In the genomic region with DNA sequence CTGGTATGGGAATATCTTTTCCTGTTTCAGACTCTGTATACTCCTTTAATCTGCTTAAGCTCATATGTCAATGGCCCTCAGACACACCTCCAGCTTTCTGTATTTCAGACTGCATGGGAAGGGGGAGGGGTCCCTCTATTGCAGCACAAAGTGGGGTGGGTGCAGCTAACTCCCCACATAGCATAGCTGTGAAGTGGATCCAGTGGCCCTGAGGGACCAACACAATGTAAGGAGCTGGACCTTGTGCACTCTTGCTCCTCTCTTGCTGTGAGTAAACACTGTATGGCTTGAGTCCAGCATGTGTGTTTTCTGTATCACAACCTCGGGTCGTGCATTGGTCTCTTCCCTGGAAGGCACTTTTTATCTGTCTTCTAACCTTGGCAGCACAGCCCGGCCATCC, we compare ENCODE assay signal across 24 cellular contexts.
"Had no signal": no experiment of that assay in that cellular context is flagged by ENCODE, and none has a peak within 500 bp of the region (broad histone marks: within the 10 kb centered on the region; RNA-seq: fewer than 3 reads in every experiment).

No MANE protein-coding gene starts in this region.

- H3K4me3 ChIP-seq: esophagus muscularis mucosa, heart right ventricle, left ventricle myocardium inferior, suprapubic skin, tibial artery, upper lobe of right lung had no signal

- DNase-seq: activated CD4-positive, alpha-beta memory T cell treated with anti-CD3 and anti-CD28 coated beads, Interleukin-2, amount 10 ng/mL, durations not matched to agents 7 days and 5 days; activated CD4-positive, alpha-beta T cell treated with anti-CD3 and anti-CD28 coated beads for 1 hour; activated CD4-positive, alpha-beta T cell treated with anti-CD3 and anti-CD28 coated beads, Interleukin-2, amount 10 ng/mL, durations not matched to agents 7 days and 5 days; activated CD8-positive, alpha-beta memory T cell treated with anti-CD3 and anti-CD28 coated beads, Interleukin-2, amount 50 U/mL, for 48 hours; activated gamma-delta T cell; activated naive CD4-positive, alpha-beta T cell treated with anti-CD3 and anti-CD28 coated beads, Interleukin-2, amount 10 ng/mL, durations not matched to agents 7 days and 5 days; activated naive CD8-positive, alpha-beta T cell treated with anti-CD3 and anti-CD28 coated beads, Interleukin-2, amount 10 ng/mL, durations not matched to agents 7 days and 5 days; activated T-cell treated with anti-CD3 and anti-CD28 coated beads, Interleukin-2, amount 50 U/mL, for 24 hours; dermis blood vessel endothelial cell; effector CD4-positive, alpha-beta T cell; foreskin melanocyte; heart right ventricle; left ventricle myocardium inferior; mammary epithelial cell; right cardiac atrium; tibial artery; upper lobe of right lung had no signal

- H3K27me3 ChIP-seq: esophagus muscularis mucosa, heart right ventricle, suprapubic skin, tibial artery, upper lobe of right lung had no signal

- H3K36me3 ChIP-seq: esophagus muscularis mucosa, heart right ventricle, left ventricle myocardium inferior, suprapubic skin, tibial artery, upper lobe of right lung had no signal

- ATAC-seq: heart right ventricle, right cardiac atrium, upper lobe of right lung, WTC11 had no signal

- FAIRE-seq: bronchial epithelial cell, colon, islet of Langerhans, TTC549 had no signal

- H3K4me1 ChIP-seq: esophagus muscularis mucosa, heart right ventricle, suprapubic skin, tibial artery, upper lobe of right lung had no signal

- H3K27ac ChIP-seq: esophagus muscularis mucosa, heart right ventricle, left ventricle myocardium inferior, suprapubic skin, tibial artery, upper lobe of right lung had no signal

- H3K9me3 ChIP-seq: esophagus muscularis mucosa, left ventricle myocardium inferior, suprapubic skin, tibial artery, upper lobe of right lung had no signal
